Comparison of ENCODE assay signal across 8 cellular contexts in the genomic region with DNA sequence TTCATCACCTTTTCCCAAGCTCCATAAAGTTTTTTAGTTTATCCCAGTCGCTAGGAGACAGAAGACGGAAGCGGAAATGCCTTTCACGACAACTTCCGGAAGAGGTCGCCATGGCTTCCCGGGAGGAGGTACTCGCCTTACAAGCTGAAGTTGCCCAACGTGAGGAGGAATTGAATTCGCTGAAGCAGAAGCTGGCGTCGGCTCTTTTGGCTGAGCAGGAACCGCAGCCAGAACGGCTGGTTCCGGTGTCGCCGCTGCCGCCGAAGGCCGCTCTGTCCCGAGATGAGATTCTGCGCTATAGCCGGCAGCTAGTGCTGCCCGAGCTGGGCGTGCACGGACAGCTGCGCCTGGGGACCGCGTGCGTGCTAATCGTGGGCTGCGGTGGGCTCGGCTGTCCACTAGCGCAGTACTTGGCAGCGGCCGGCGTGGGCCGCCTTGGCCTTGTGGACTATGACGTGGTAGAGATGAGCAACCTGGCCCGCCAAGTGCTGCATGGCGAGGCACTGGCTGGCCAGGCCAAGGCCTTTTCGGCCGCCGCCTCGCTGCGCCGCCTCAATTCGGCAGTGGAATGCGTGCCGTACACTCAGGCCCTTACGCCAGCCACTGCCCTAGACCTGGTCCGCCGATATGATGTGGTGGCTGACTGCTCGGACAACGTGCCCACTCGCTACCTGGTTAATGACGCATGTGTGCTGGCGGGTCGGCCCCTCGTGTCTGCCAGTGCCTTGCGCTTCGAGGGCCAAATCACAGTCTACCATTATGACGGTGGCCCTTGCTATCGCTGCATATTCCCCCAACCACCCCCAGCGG. TPM values are rescaled to one million over a fixed set of nuclear protein-coding genes. Genes with fewer than 3 reads are reported as not detected.
DNase-seq lines count a peak whose midpoint lies in the region; FAIRE-seq and TF ChIP-seq lines count a peak whose summit lies in the region.

A gene with protein sequence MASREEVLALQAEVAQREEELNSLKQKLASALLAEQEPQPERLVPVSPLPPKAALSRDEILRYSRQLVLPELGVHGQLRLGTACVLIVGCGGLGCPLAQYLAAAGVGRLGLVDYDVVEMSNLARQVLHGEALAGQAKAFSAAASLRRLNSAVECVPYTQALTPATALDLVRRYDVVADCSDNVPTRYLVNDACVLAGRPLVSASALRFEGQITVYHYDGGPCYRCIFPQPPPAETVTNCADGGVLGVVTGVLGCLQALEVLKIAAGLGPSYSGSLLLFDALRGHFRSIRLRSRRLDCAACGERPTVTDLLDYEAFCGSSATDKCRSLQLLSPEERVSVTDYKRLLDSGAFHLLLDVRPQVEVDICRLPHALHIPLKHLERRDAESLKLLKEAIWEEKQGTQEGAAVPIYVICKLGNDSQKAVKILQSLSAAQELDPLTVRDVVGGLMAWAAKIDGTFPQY (plus strand): TSS at position 86 of the 810 bp plus-strand sequence. CDS start 25 bp downstream, at position 111.

- H3K27ac Mint-ChIP-seq in HFFc6 = peak within 1 kb of the TSS; percentile 100

- peak; percentile 36; the same call in 1 of the 2 replicates for TF ChIP-seq CTCF in HFFc6 (IDR thresholded peaks at IDR 0.05)

- DNase-seq in NCI-H1092 (lab: John Stamatoyannopoulos, UW) (peak; percentile 88), NCI-H1092 treated with DMSO at 0.1 percent for 48 hours (lab: John Stamatoyannopoulos, UW) (no peak), HFFc6 (peak; percentile 88), NCI-H128 (lab: John Stamatoyannopoulos, UW; ENCODE audit: unreplicated experiment) (peak; percentile 91), caudate nucleus (lab: John Stamatoyannopoulos, UW) (peak in 60 of 61 donors; percentile 32 to 94 (median 85))
- peak; percentile 70 to 72 (median 72) for DNase-seq in activated CD4-positive, CD25-positive, alpha-beta regulatory T cell (lab: John Stamatoyannopoulos, UW)
- peak; percentile 62 for DNase-seq in stimulated activated CD4-positive, alpha-beta T cell treated with anti-CD3 and anti-CD28 coated beads, Interleukin-12 subunit alpha, Interleukin-12 subunit beta, amount 100 ng/mL, for 4 hours

- FAIRE-seq in islet of Langerhans (lab: Jason Lieb, UNC) = peak; percentile 95

- H3K4me3 Mint-ChIP-seq in HFFc6 = peak within 1 kb of the TSS; percentile 98

- H3K36me3 Mint-ChIP-seq in HFFc6 (ENCODE audit: low read depth) = peaks cover 35% of the 10 kb centered on the region

- H3K9me3 Mint-ChIP-seq in HFFc6 = no peaks in the 10 kb centered on the region

- no peaks in the 10 kb centered on the region; the same call in 1 of the 2 replicates for H3K27me3 Mint-ChIP-seq in HFFc6 (ENCODE audit: insufficient read depth)

- H3K4me1 Mint-ChIP-seq in HFFc6 (ENCODE audit: low read depth) = peaks cover 46% of the 10 kb centered on the region

- H3K27ac ChIP-seq in caudate nucleus (ENCODE audit: low read depth, low read length) = peak within 1 kb of the TSS; percentile 99

RNA-seq across cellular contexts. Expression of the gene that starts here (rescaled TPM):
- 1 to 10 TPM; 5.0 to 6.1 (median 5.4) TPM for total RNA-seq in HFFc6 (2021; fragmentation: NEBNext Ultra II Directional; extraction: Animal tissue kit (Norgen Biotek cat#: 25700))
